ENCODE assay signal across 17 cellular contexts in the genomic region with DNA sequence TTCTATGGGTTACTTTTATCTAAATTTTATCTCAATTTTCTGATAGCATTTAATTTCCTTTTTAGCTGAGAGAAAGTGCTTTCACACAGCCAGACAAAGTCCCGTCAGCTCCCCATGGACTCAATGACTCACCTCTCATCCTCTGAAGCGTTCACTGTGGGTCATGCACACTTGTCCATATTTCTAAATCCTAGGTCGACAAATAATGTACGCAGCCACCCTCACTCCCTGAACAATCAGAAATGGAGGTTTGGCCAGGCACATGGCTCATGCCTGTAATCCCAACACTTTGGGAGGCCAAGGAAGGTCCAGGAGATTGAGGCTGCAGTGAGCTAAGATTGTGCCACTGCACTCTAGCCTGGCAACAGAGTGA. TPM values are rescaled to one million over a fixed set of nuclear protein-coding genes. Genes with fewer than 3 reads are reported as not detected.
DNase-seq lines count a peak whose midpoint lies in the region; ATAC-seq, FAIRE-seq and TF ChIP-seq lines count a peak whose summit lies in the region.
"Had no signal": no experiment of that assay in that cellular context is flagged by ENCODE, and none has a peak within 500 bp of the region (broad histone marks: within the 10 kb centered on the region; RNA-seq: fewer than 3 reads in every experiment).

No MANE protein-coding gene starts in this region.

- BruUV-seq in HepG2 (replicated peaks; lab: Mats Ljungman, UMichigan), result no TSS peak

- no peak overlapping the region for H3K4me3 ChIP-seq in HepG2 (replicated peaks in 1 of 3; ENCODE audit: insufficient read depth in 1 of 3, low read depth in 2 of 3, low read length in 3 of 3)
- no peak overlapping the region for H3K4me3 ChIP-seq in right lobe of liver
- peak overlapping the region; percentile 67 for H3K4me3 ChIP-seq in OCI-LY3 (ENCODE audit: low read length)
- H3K4me3 ChIP-seq in fibroblast of mammary gland (ENCODE audit: control insufficient read depth, low read depth, low read length), result no peak overlapping the region
- H3K4me3 ChIP-seq: A549, Peyer's patch had no signal

- ATAC-seq in HepG2 (no peak), right lobe of liver (no peak), HG02610 (IDR thresholded peaks at IDR 0.05; ENCODE audit: unreplicated experiment) (no peak), GM21576 (IDR thresholded peaks at IDR 0.05; ENCODE audit: unreplicated experiment) (no peak)
- ATAC-seq: A549 had no signal

- H3K27ac ChIP-seq in HepG2 (ENCODE audit: extremely low read length, insufficient read depth, low read length) (no peak overlapping the region), right lobe of liver (no peak overlapping the region), OCI-LY3 (ENCODE audit: low read length) (no peak overlapping the region)
- H3K27ac ChIP-seq: A549, Peyer's patch had no signal

- H2AFZ ChIP-seq in HepG2 (ENCODE audit: low read length) (no peak overlapping the region), OCI-LY3 (ENCODE audit: low read depth, low read length) (peak overlapping the region; percentile 72)

- H3K36me3 ChIP-seq in HepG2 (replicated peaks in 1 of 2; ENCODE audit: control insufficient read depth in 1 of 2, insufficient read depth in 2 of 2, low read length in 2 of 2), result no peaks in the 10 kb centered on the region
- H3K36me3 ChIP-seq in right lobe of liver, result no peaks in the 10 kb centered on the region
- H3K36me3 ChIP-seq in OCI-LY3 (replicated peaks; ENCODE audit: low read depth, low read length), result no peaks in the 10 kb centered on the region
- H3K36me3 ChIP-seq: Peyer's patch had no signal

- no peak for FAIRE-seq in HepG2 (lab: Jason Lieb, UNC)
- FAIRE-seq: A549, GM19239 had no signal

- no peak for TF ChIP-seq EP300 in HepG2 (IDR thresholded peaks at IDR 0.05; ENCODE audit: low read depth in 2 of 2, low read length in 2 of 2)
- no peak for TF ChIP-seq EP300 in HepG2 (CRISPR knock-in tag; IDR thresholded peaks at IDR 0.05; ENCODE audit: borderline replicate concordance)

- H4K20me1 ChIP-seq in HepG2 (ENCODE audit: insufficient read depth, low read length), result no peaks in the 10 kb centered on the region
- H4K20me1 ChIP-seq in OCI-LY3 (ENCODE audit: insufficient read depth, low read length), result no peaks in the 10 kb centered on the region

- TF ChIP-seq POLR2A in HepG2 (IDR thresholded peaks at IDR 0.05; ENCODE audit: insufficient read depth in 1 of 2, low read depth in 2 of 2, low read length in 2 of 2) (no peak), right lobe of liver (IDR thresholded peaks at IDR 0.05) (no peak)

- H3K4me1 ChIP-seq in HepG2 (ENCODE audit: insufficient read depth, low read length), result peaks cover 39% of the 10 kb centered on the region
- H3K4me1 ChIP-seq in right lobe of liver, result peaks cover 0 to 3% (median 0%) of the 10 kb centered on the region in 4 donors
- H3K4me1 ChIP-seq in OCI-LY3 (ENCODE audit: low read length), result peaks cover 21% of the 10 kb centered on the region; the same call in 1 of the 2 replicates
- H3K4me1 ChIP-seq: Peyer's patch had no signal

- H3K9ac ChIP-seq in HepG2 (ENCODE audit: insufficient read depth, low read depth, low read length) (no peak overlapping the region), OCI-LY3 (ENCODE audit: low read length) (no peak overlapping the region)

- POLR2A ChIA-PET in HepG2 (lab: Yijun Ruan, JAX), result interaction anchor here (0.8 to 1.9 kb wide), 2 partner anchors 13 to 43 kb away, joined by 3 to 6 read pairs; partner anchors contain the start of gene COA6

- no peak for DNase-seq in HepG2 (ENCODE audit: low spot score)
- DNase-seq in right lobe of liver, result no peak
- DNase-seq in fibroblast of mammary gland (ENCODE audit: low read depth), result peak; percentile 65
- DNase-seq in stimulated activated CD8-positive, alpha-beta memory T cell treated with anti-CD3 and anti-CD28 coated beads, Interleukin-4, amount 100 ng/mL, for 48 hours, result no peak
- DNase-seq: C1 segment of cervical spinal cord, DMS 273 treated with DMSO at 0.1 percent for 48 hours, H9, NCI-H1092 treated with DMSO at 0.1 percent for 48 hours, NCI-H1694, NCI-H524, Peyer's patch, Right ventricle myocardium superior had no signal

- no peak overlapping the region for H3K4me2 ChIP-seq in HepG2 (ENCODE audit: low read depth, low read length)
- peak overlapping the region; percentile 75 for H3K4me2 ChIP-seq in OCI-LY3 (ENCODE audit: low read length)
- H3K4me2 ChIP-seq: A549 had no signal

- WGBS in HepG2 (ENCODE audit: low lambda C conversion rate), result 59% methylated on average over 4 of the region's 4 CpGs
- 76% methylated on average over 4 of the region's 4 CpGs for WGBS in right lobe of liver (ENCODE audit: insufficient coverage, low coverage, low lambda C conversion rate, missing lambda C conversion rate)

- H3K9me3 ChIP-seq in HepG2 (ENCODE audit: low read length) (peaks cover 1% of the 10 kb centered on the region; the same call in 1 of the 2 replicates), right lobe of liver (no peaks in the 10 kb centered on the region), OCI-LY3 (ENCODE audit: insufficient read depth, low read length) (peaks cover 2% of the 10 kb centered on the region; the same call in 1 of the 2 replicates)
- H3K9me3 ChIP-seq: Peyer's patch had no signal

- CTCF ChIA-PET in HepG2 (lab: Yijun Ruan, JAX; ENCODE audit: low intra/inter-chr PET ratio, low total read pairs), result no interaction called here

- TF ChIP-seq RAD21 in HepG2 (CRISPR knock-in tag; IDR thresholded peaks at IDR 0.05), result no peak

- in situ Hi-C loops in HepG2 (cut with HindIII; ENCODE audit: extremely low pct_ligation_motif_present, low pct_unique_long_range_greater_than_20kb), result no loop called here

- TF ChIP-seq CTCF in HepG2 (CRISPR knock-in tag; IDR thresholded peaks at IDR 0.05), result no peak
- TF ChIP-seq CTCF in right lobe of liver (IDR thresholded peaks at IDR 0.05), result no peak
- no peak for TF ChIP-seq CTCF in OCI-LY3 (IDR thresholded peaks at IDR 0.05; ENCODE audit: low read depth, low read length)
- TF ChIP-seq CTCF in fibroblast of mammary gland (conservative IDR thresholded peaks at IDR 0.05; ENCODE audit: control insufficient read depth, insufficient read depth, low read depth, low read length), result no peak

- H3K27me3 ChIP-seq in HepG2 (ENCODE audit: control insufficient read depth in 1 of 2, insufficient read depth in 2 of 2, low read length in 2 of 2) (no peaks in the 10 kb centered on the region), right lobe of liver (no peaks in the 10 kb centered on the region), OCI-LY3 (ENCODE audit: low read depth, low read length) (peaks cover 4% of the 10 kb centered on the region; the same call in 1 of the 2 replicates)
- H3K27me3 ChIP-seq: Peyer's patch had no signal

- H3K79me2 ChIP-seq in HepG2 (ENCODE audit: insufficient read depth, low read length) (no peaks in the 10 kb centered on the region), OCI-LY3 (ENCODE audit: low read length) (no peaks in the 10 kb centered on the region)

- intact Hi-C loops in HepG2 (cut with micrococcal nuclease; ENCODE audit: unreplicated experiment) (no loop called here), right lobe of liver (cut with DNase I) (no loop called here)

TF ChIP-seq in HepG2, 621 proteins besides CTCF, POLR2A, EP300 and RAD21:
- TF ChIP-seq CBX2 (IDR thresholded peaks at IDR 0.05; ENCODE audit: low read depth, low read length), result no peak
- TF ChIP-seq CBX2 (CRISPR knock-in tag; IDR thresholded peaks at IDR 0.05; ENCODE audit: low read depth), result no peak
- no peak for TF ChIP-seq HNF4G (IDR thresholded peaks at IDR 0.05; ENCODE audit: borderline replicate concordance, low read depth, low read length)
- no peak for TF ChIP-seq HNF4G (CRISPR knock-in tag; IDR thresholded peaks at IDR 0.05; ENCODE audit: borderline replicate concordance, low read depth)
- TF ChIP-seq SRF (IDR thresholded peaks at IDR 0.05; ENCODE audit: low read depth, low read length), result no peak
- TF ChIP-seq NFATC3 (CRISPR knock-in tag; IDR thresholded peaks at IDR 0.05), result no peak
- TF ChIP-seq KLF11 (CRISPR knock-in tag; IDR thresholded peaks at IDR 0.05), result no peak
- no peak for TF ChIP-seq FOXA3 (CRISPR knock-in tag; IDR thresholded peaks at IDR 0.05)
- TF ChIP-seq FOSL2 (CRISPR knock-in tag; IDR thresholded peaks at IDR 0.05), result peak; percentile 39; the same call in 1 of the 2 replicates

RNA-seq across cellular contexts. Expression of gene COA6, which starts 42.4 kb away (rescaled TPM):
- 104 and 158 TPM in 2 replicates for total RNA-seq in HepG2 (2016; rRNA removed; fragmentation: Illumina TruSeq; extraction: Trizol)
- 65.3 and 66.5 TPM in 2 replicates for total RNA-seq in HepG2 (2016; cell fraction: cytosol; rRNA removed; fragmentation: Illumina TruSeq; extraction: Trizol; ENCODE audit: low read depth)
- 117 and 175 TPM in 2 replicates for total RNA-seq in HepG2 (2016; cell fraction: insoluble cytoplasmic fraction; rRNA removed; fragmentation: Illumina TruSeq; extraction: Trizol)
- 73.2 and 76.4 TPM in 2 replicates for total RNA-seq in HepG2 (2016; cell fraction: membrane; rRNA removed; fragmentation: Illumina TruSeq; extraction: Trizol)
- total RNA-seq in HepG2 (2016; cell fraction: nucleus; rRNA removed; fragmentation: Illumina TruSeq; extraction: Trizol), result 44.6 and 50.4 TPM in 2 replicates
- 29.1 and 32.4 TPM in 2 replicates for polyA plus RNA-seq in HepG2 (2011; rRNA removed)
- 37.1 and 37.6 TPM in 2 replicates for polyA plus RNA-seq in HepG2 (2011; cell fraction: cytosol; rRNA removed)
- polyA plus RNA-seq in HepG2 (2011; cell fraction: nucleus; rRNA removed), result 12.7 and 13.3 TPM in 2 replicates
- polyA plus RNA-seq in HepG2 (2012), result 49.6 and 68.8 TPM in 2 replicates
- 84.3 and 106 TPM in 2 replicates for polyA plus RNA-seq in HepG2 (2016; cell fraction: cytosol; fragmentation: Illumina TruSeq; extraction: Trizol; ENCODE audit: low read depth)
- 196 and 215 TPM in 2 replicates for polyA plus RNA-seq in HepG2 (2016; cell fraction: insoluble cytoplasmic fraction; fragmentation: Illumina TruSeq; extraction: Trizol; ENCODE audit: low read depth)
- 84.2 and 92.6 TPM in 2 replicates for polyA plus RNA-seq in HepG2 (2016; cell fraction: membrane; fragmentation: Illumina TruSeq; extraction: Trizol; ENCODE audit: low read depth)
- 92.2 and 92.5 TPM in 2 replicates for polyA plus RNA-seq in HepG2 (2016; cell fraction: nucleus; fragmentation: Illumina TruSeq; extraction: Trizol; ENCODE audit: insufficient read depth, low read depth)
- 12.7 and 15.1 TPM in 2 replicates for polyA minus RNA-seq in HepG2 (2011; rRNA and poly(A)+ RNA removed; ENCODE audit: low replicate concordance)
- 16.5 and 16.7 TPM in 2 replicates for polyA minus RNA-seq in HepG2 (2011; cell fraction: cytosol; rRNA and poly(A)+ RNA removed)
- 12.4 and 16.9 TPM in 2 replicates for polyA minus RNA-seq in HepG2 (2011; cell fraction: nucleus; rRNA and poly(A)+ RNA removed)
- 10 to 100 TPM; 12.8 to 29.3 (median 16.2) TPM for total RNA-seq in right lobe of liver
